Comparison of ENCODE assay signal across 1 cellular context in genomic region chr9:133369419-133369818, GRCh38.
TF ChIP-seq lines count a peak whose summit lies in the region.

No MANE protein-coding gene starts in this region.

TF ChIP-seq in IMR-90, 13 proteins besides CTCF, POLR2A, EP300 and RAD21:
- no peak for TF ChIP-seq RCOR1 (IDR thresholded peaks at IDR 0.05; ENCODE audit: insufficient replicate concordance, low read length)
- peak; percentile 66 for TF ChIP-seq CEBPB (IDR thresholded peaks at IDR 0.05; ENCODE audit: low read depth, low read length)
TF ChIP-seq in IMR-90: peak in this region for 1.
